19 cellular contexts compared by ENCODE assay signal in the genomic region with DNA sequence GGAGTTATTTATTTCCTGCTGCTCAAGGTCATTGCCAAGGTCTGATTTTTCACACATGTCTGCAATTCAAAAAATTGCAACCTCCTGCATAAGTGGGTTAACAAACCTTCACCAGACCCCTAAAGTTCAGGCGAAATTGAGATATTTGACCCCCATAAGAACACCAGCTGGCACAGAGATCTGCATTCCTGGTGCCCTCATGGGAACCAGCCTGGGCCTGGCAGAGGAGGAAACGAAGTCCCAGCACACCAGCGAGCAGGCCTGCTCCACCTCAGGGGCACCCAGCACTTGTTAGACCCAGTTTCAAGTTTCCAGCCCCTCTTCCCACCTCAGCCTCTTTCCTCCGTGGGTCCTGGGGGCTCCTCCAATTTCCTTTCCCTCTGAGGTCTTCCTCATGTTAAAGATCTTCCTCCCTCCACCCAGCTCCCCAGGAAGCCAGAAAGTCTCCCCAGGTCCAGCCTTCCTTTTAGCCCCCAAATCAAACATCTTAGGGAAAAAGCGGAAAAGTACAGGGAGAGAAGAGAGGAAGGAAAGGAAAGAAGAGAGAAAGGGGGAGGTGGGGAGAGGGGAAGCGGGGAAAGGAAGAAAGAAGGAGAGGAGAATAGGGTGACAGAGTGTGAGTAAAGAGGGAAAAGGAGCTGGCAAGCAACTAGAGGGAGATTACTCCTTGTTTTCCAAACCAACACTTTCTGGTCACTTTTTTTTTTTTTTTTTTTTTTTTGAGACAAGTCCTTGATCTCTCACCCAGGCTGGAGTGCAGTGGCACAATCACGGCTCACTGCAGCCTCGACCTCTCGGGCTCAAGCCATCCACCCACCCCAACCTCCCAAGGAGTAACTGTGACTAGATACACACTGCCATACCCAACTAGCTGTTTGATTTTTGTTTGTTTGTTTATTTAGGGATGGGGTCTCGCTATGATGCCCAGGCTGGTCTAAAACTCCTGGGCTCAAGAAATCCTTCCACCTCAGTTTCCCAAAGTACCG. TPM values are rescaled to one million over a fixed set of nuclear protein-coding genes. Genes with fewer than 3 reads are reported as not detected.
A peak's percentile ranks its signal among the peaks of the same experiment; 100 is the strongest.
DNase-seq lines count a peak whose midpoint lies in the region; ATAC-seq, FAIRE-seq and TF ChIP-seq lines count a peak whose summit lies in the region.
"Had no signal": no experiment of that assay in that cellular context is flagged by ENCODE, and none has a peak within 500 bp of the region (broad histone marks: within the 10 kb centered on the region; RNA-seq: fewer than 3 reads in every experiment).

No MANE protein-coding gene starts in this region.

- DNase-seq in A549 (ENCODE audit: low read depth in 1 of 2, low spot score in 1 of 2) (no peak), colonic mucosa (no peak), type B pancreatic cell (ENCODE audit: extremely low spot score, unreplicated experiment) (no peak), SJCRH30 (no peak)
- DNase-seq in activated CD8-positive, alpha-beta memory T cell treated with anti-CD3 and anti-CD28 coated beads, Interleukin-2, amount 50 U/mL, for 4 hours, result no peak
- DNase-seq: BE2C; CD8-positive, alpha-beta T cell; COR-L47; DND-41; GDM1; GOT3; H9 had no signal

- ATAC-seq in A549 (no peak), GM21447 (IDR thresholded peaks at IDR 0.05; ENCODE audit: unreplicated experiment) (no peak)
- ATAC-seq: CD8-positive, alpha-beta T cell had no signal

- H3K27ac Mint-ChIP-seq in type B pancreatic cell, result peak overlapping the region; percentile 85
- H3K27ac Mint-ChIP-seq: CD14-positive monocyte; CD8-positive, alpha-beta T cell; H9 had no signal

- H3K4me3 Mint-ChIP-seq in type B pancreatic cell, result peak overlapping the region; percentile 46
- H3K4me3 Mint-ChIP-seq: CD14-positive monocyte; CD8-positive, alpha-beta T cell; H9 had no signal

- POLR2A ChIA-PET in A549 (lab: Yijun Ruan, JAX), result no interaction called here

- no peak for TF ChIP-seq EP300 in A549 (IDR thresholded peaks at IDR 0.05)

- CTCF ChIA-PET in A549 (lab: Yijun Ruan, JAX), result interaction anchor here (0.8 to 4.6 kb wide), 4 partner anchors 19 to 418 kb away, joined by 3 to 17 read pairs (median 4); a partner anchor contains a TSS

- 41% methylated on average over 11 of the region's 11 CpGs for WGBS in A549 (ENCODE audit: missing lambda C conversion rate)
- 51% methylated on average over 11 of the region's 11 CpGs for WGBS in liver

- H3K36me3 ChIP-seq in colonic mucosa, result no peaks in the 10 kb centered on the region
- no peaks in the 10 kb centered on the region for H3K36me3 ChIP-seq in liver (ENCODE audit: control insufficient read depth in 4 of 4, insufficient read depth in 3 of 4, low read depth in 1 of 4, low read length in 3 of 4)
- no peaks in the 10 kb centered on the region for H3K36me3 ChIP-seq in SJCRH30
- H3K36me3 ChIP-seq: BE2C had no signal

- no peak for FAIRE-seq in A549 (lab: Jason Lieb, UNC)
- FAIRE-seq: A204.1, GM12892, HTR-8/SVneo had no signal

- H3K4me1 ChIP-seq in A549 (peaks cover 25% of the 10 kb centered on the region), colonic mucosa (peaks cover 3% of the 10 kb centered on the region), liver (ENCODE audit: control insufficient read depth in 4 of 4, insufficient read depth in 4 of 4, low read length in 3 of 4) (peaks cover 7 to 37% (median 33%) of the 10 kb centered on the region in 4 donors), SJCRH30 (peaks cover 5% of the 10 kb centered on the region; the same call in 1 of the 2 replicates)
- H3K4me1 ChIP-seq: BE2C had no signal

- intact Hi-C loops in colonic mucosa (cut with DNase I), result no loop called here

- H3K27me3 ChIP-seq in colonic mucosa (no peaks in the 10 kb centered on the region), liver (ENCODE audit: control insufficient read depth in 4 of 4, insufficient read depth in 4 of 4, low read length in 3 of 4) (no peaks in the 10 kb centered on the region), SJCRH30 (0 out of 2 replicates have a peak, but pooled peaks cover 9% of the 10 kb centered on the region)

- H3K4me3 ChIP-seq in A549 (no peak overlapping the region), colonic mucosa (no peak overlapping the region), liver (ENCODE audit: low read depth in 1 of 3, low read length in 3 of 3) (peak overlapping the region in 1 of 3 donors; percentile 18), SJCRH30 (no peak overlapping the region)

- H3K9me3 ChIP-seq in A549, result no peaks in the 10 kb centered on the region
- no peaks in the 10 kb centered on the region for H3K9me3 ChIP-seq in colonic mucosa
- no peaks in the 10 kb centered on the region for H3K9me3 ChIP-seq in liver (ENCODE audit: control insufficient read depth in 4 of 4, low read length in 3 of 4)
- no peaks in the 10 kb centered on the region for H3K9me3 ChIP-seq in SJCRH30 (replicated peaks)
- H3K9me3 ChIP-seq: BE2C had no signal

- TF ChIP-seq CTCF in A549 (IDR thresholded peaks at IDR 0.05), result no peak
- TF ChIP-seq CTCF in colonic mucosa (IDR thresholded peaks at IDR 0.05), result no peak
- TF ChIP-seq CTCF in liver (IDR thresholded peaks at IDR 0.05; ENCODE audit: low read depth, low read length, missing input control), result no peak
- TF ChIP-seq CTCF in type B pancreatic cell (conservative IDR thresholded peaks at IDR 0.05), result no peak

- H3K36me3 Mint-ChIP-seq in type B pancreatic cell, result no peaks in the 10 kb centered on the region
- H3K36me3 Mint-ChIP-seq: CD14-positive monocyte; CD8-positive, alpha-beta T cell had no signal

- H3K9me3 Mint-ChIP-seq in type B pancreatic cell, result no peaks in the 10 kb centered on the region
- H3K9me3 Mint-ChIP-seq: CD8-positive, alpha-beta T cell; H9 had no signal

- no peak for TF ChIP-seq RAD21 in A549 (conservative IDR thresholded peaks at IDR 0.05 in 1 of 2, IDR thresholded peaks at IDR 0.05 in 1 of 2)
- TF ChIP-seq RAD21 in liver (IDR thresholded peaks at IDR 0.05), result no peak

- TF ChIP-seq POLR2A in A549 (IDR thresholded peaks at IDR 0.05; ENCODE audit: low read length), result no peak

- H3K4me1 Mint-ChIP-seq in type B pancreatic cell (ENCODE audit: unreplicated experiment), result no peaks in the 10 kb centered on the region

- H3K27ac ChIP-seq in A549 (peak overlapping the region in 1 of 2 experiments; percentile 37; a peak in 1 of 6 replicates), colonic mucosa (peak overlapping the region; percentile 72), liver (ENCODE audit: low read depth in 1 of 2, low read length in 2 of 2) (peak overlapping the region; percentile 71 to 80), SJCRH30 (no peak overlapping the region)

- H3K9ac ChIP-seq in colonic mucosa (ENCODE audit: low read depth in 2 of 2, low read length in 2 of 2) (no peak overlapping the region), liver (ENCODE audit: low read depth in 1 of 2, low read length in 2 of 2) (peak overlapping the region; percentile 27 to 47)

- H3K27me3 Mint-ChIP-seq in type B pancreatic cell, result peaks cover 56% of the 10 kb centered on the region

- peak overlapping the region; percentile 59 for H3K4me2 ChIP-seq in A549

TF ChIP-seq in A549, 52 proteins besides CTCF, POLR2A, EP300 and RAD21 (continues in another document):
- TF ChIP-seq GATA3 (IDR thresholded peaks at IDR 0.05; ENCODE audit: borderline replicate concordance) (no peak), KDM1A (IDR thresholded peaks at IDR 0.05; ENCODE audit: low read depth) (no peak), BHLHE40 (IDR thresholded peaks at IDR 0.05; ENCODE audit: low read depth, low read length) (no peak)

TF ChIP-seq in liver, 16 proteins besides CTCF, POLR2A, EP300 and RAD21 (continues in another document):
- no peak for TF ChIP-seq FOXA1 (IDR thresholded peaks at IDR 0.05)

RNA-seq across cellular contexts. Expression of a gene that starts 3.9 kb away (rescaled TPM):
- polyA plus RNA-seq in A549 (2011; rRNA removed) (7.4 and 12.7 TPM in 2 replicates), A549 (2017; fragmentation: RNase III; extraction: RNeasy Plus Mini Kit Qiagen cat#74134 plus additional on column Dnase treatment) (4.1 to 5.2 TPM (median 4.9 TPM) in 3 replicates), liver (10 to 100 TPM; 33.2 to 94.9 TPM)
- 7.9 and 8.2 TPM in 2 replicates for polyA plus RNA-seq in A549 (2012; cell fraction: cytosol; rRNA removed)
- 7.8 and 9.1 TPM in 2 replicates for polyA plus RNA-seq in A549 (2012; cell fraction: nucleus; rRNA removed)
- 8.0 and 11.5 TPM in 2 replicates for polyA minus RNA-seq in A549 (2011; rRNA and poly(A)+ RNA removed)
- total RNA-seq in colonic mucosa (10 to 100 TPM; 44.5 to 82.5 TPM), liver (100 to 1,000 TPM in 1 of 2 donors, 10 to 100 TPM in 1; 74.8 to 141 TPM), type B pancreatic cell (ENCODE audit: low replicate concordance) (9.9 and 16.7 TPM in 2 replicates)
- total RNA-seq in SJCRH30 (2014; rRNA removed; shearing (Covaris generic)), result not detected in 2 replicates
- total RNA-seq: CD8-positive, alpha-beta T cell had no signal
- polyA plus RNA-seq: AG04450, CD14-positive monocyte had no signal

RNA-seq across cellular contexts. Expression of a gene that starts 23.2 kb away (rescaled TPM):
- 248 and 292 TPM in 2 replicates for polyA plus RNA-seq in A549 (2011; rRNA removed)
- 128 and 138 TPM in 2 replicates for polyA plus RNA-seq in A549 (2012; cell fraction: cytosol; rRNA removed)
- polyA plus RNA-seq in A549 (2012; cell fraction: nucleus; rRNA removed), result 81.0 and 113 TPM in 2 replicates
- polyA plus RNA-seq in A549 (2017; fragmentation: RNase III; extraction: RNeasy Plus Mini Kit Qiagen cat#74134 plus additional on column Dnase treatment), result 113 to 127 TPM (median 122 TPM) in 3 replicates
- polyA minus RNA-seq in A549 (2011; rRNA and poly(A)+ RNA removed), result 337 and 350 TPM in 2 replicates
- total RNA-seq in colonic mucosa, result 100 to 1,000 TPM in 1 of 2 donors, 10 to 100 TPM in 1; 74.1 to 114 TPM
- 10 to 100 TPM; 64.9 to 83.3 TPM for total RNA-seq in liver
- polyA plus RNA-seq in liver, result 10 to 100 TPM; 31.7 to 71.3 TPM
- 85.5 and 91.6 TPM in 2 replicates for total RNA-seq in type B pancreatic cell (ENCODE audit: low replicate concordance)
- 167 and 170 TPM in 2 replicates for total RNA-seq in SJCRH30 (2014; rRNA removed; shearing (Covaris generic))

RNA-seq across cellular contexts. Expression of a gene that starts 37.5 kb away (rescaled TPM):
- not detected in 2 replicates for polyA plus RNA-seq in A549 (2011; rRNA removed)
- polyA plus RNA-seq in A549 (2012; cell fraction: cytosol; rRNA removed), result not detected in 2 replicates
- polyA plus RNA-seq in A549 (2012; cell fraction: nucleus; rRNA removed), result not detected in 2 replicates
- not detected in 3 replicates for polyA plus RNA-seq in A549 (2017; fragmentation: RNase III; extraction: RNeasy Plus Mini Kit Qiagen cat#74134 plus additional on column Dnase treatment)
- not detected in 2 replicates for polyA minus RNA-seq in A549 (2011; rRNA and poly(A)+ RNA removed)
- not detected for total RNA-seq in colonic mucosa
- total RNA-seq in liver, result not detected
- not detected for polyA plus RNA-seq in liver
- not detected in 2 replicates for total RNA-seq in type B pancreatic cell (ENCODE audit: low replicate concordance)
- not detected in 2 replicates for total RNA-seq in SJCRH30 (2014; rRNA removed; shearing (Covaris generic))
- total RNA-seq: CD8-positive, alpha-beta T cell; H9 had no signal
- polyA plus RNA-seq: AG04450, CD14-positive monocyte had no signal

Comparison
In these comparisons a context has a peak if more than half of its experiments do, and no peak if none do; other contexts are left out.
1. H3K9ac ChIP-seq: peak in liver (2 of 2); none in colonic mucosa (0 of 2).
2. RNA of a gene that starts 3.9 kb away (total RNA-seq): 74.8 to 141 TPM in liver, 44.5 to 82.5 TPM in colonic mucosa and 9.9 to 16.7 TPM in type B pancreatic cell; not detected in SJCRH30; every median in the first group is over 10 times any median in the second.